In the genomic region with DNA sequence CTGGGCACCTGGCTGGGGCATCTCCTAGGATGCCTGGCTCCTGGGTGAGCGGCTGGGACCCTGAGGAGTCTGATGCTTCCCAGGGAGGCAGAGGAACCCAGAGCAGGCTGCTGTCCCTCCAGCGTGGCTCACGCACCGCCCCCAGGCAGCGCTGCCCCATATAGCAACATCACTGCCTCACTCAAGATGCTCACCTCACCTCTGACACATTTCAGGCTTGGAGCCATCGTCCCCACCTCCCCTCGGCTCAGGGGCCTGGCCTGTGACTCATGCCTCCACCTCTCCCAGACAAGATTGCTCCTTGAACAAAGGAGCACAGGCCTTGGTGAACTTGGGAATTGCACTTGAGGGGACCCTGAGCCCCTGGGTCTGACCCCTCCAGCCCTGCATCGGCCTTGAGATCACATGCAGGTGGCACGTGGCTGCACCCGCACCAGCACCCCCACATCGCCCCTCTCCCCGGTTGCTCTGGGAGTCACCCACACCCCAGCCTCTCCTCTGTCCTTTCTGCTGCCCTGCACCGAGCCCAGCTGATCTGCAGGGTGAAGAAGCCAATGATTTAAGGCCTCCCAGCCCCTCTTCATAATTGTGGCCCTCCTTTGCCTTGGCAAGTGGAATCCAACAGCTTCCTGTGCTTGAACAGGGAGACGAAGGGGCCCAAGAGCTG, we compare ENCODE assay signal across 15 cellular contexts. TPM values are rescaled to one million over a fixed set of nuclear protein-coding genes. Genes with fewer than 3 reads are reported as not detected.
DNase-seq lines count a peak whose midpoint lies in the region; ATAC-seq, FAIRE-seq and TF ChIP-seq lines count a peak whose summit lies in the region.
"Had no signal": no experiment of that assay in that cellular context is flagged by ENCODE, and none has a peak within 500 bp of the region (broad histone marks: within the 10 kb centered on the region; RNA-seq: fewer than 3 reads in every experiment).

No MANE protein-coding gene starts in this region.

- H3K27ac ChIP-seq in heart right ventricle (no peak overlapping the region), duodenal mucosa (ENCODE audit: low read depth, low read length) (peak overlapping the region; percentile 67), lung (ENCODE audit: low read depth in 1 of 2, low read length in 1 of 2) (peak overlapping the region in 1 of 2 donors; percentile 88)

- CTCF ChIA-PET in activated CD8-positive, alpha-beta memory T cell treated with anti-CD3 and anti-CD28 coated beads, Interleukin-2, amount 10 ng/mL, durations not matched to agents 7 days and 5 days (lab: Charles Lee) = no interaction called here

- DNase-seq in Right ventricle myocardium superior (peak; percentile 30), heart right ventricle (no peak), lung (ENCODE audit: low spot score) (peak; percentile 75), urothelium cell line (ENCODE audit: low spot score) (peak; percentile 88), cerebellar nuclear complex (lab: John Stamatoyannopoulos, UW) (no peak), NCI-H748 (lab: John Stamatoyannopoulos, UW; ENCODE audit: unreplicated experiment) (no peak)
- no peak for DNase-seq in activated CD8-positive, alpha-beta memory T cell treated with anti-CD3 and anti-CD28 coated beads, Interleukin-2, amount 10 ng/mL, durations not matched to agents 7 days and 5 days
- DNase-seq: activated CD4-positive, alpha-beta T cell treated with anti-CD3 and anti-CD28 coated beads, Interleukin-2, amount 50 U/mL, for 1 hour; foreskin melanocyte; NCI-H1436; NCI-H510A treated with DMSO at 0.1 percent for 48 hours; nephron progenitor cell had no signal

- H3K27me3 Mint-ChIP-seq in activated CD8-positive, alpha-beta memory T cell treated with anti-CD3 and anti-CD28 coated beads, Interleukin-2, amount 10 ng/mL, durations not matched to agents 7 days and 5 days = peaks cover 40% of the 10 kb centered on the region

- no peak overlapping the region for H3K27ac Mint-ChIP-seq in activated CD8-positive, alpha-beta memory T cell treated with anti-CD3 and anti-CD28 coated beads, Interleukin-2, amount 10 ng/mL, durations not matched to agents 7 days and 5 days
- H3K27ac Mint-ChIP-seq: nephron progenitor cell; T-helper 2 cell treated with Interferon-gamma antibody and Interleukin-4, amounts not matched to agents 5 μg/mL and 100 μg/mL, for 36 hours had no signal

- H3K4me1 ChIP-seq in heart right ventricle (peaks cover 0 to 47% (median 0%) of the 10 kb centered on the region in 9 donors), duodenal mucosa (ENCODE audit: control insufficient read depth in 1 of 2, insufficient read depth in 2 of 2, low read length in 2 of 2) (peaks cover 48 to 51% of the 10 kb centered on the region in 2 donors), lung (ENCODE audit: control insufficient read depth in 2 of 2, insufficient read depth in 2 of 2, low read length in 2 of 2) (peaks cover 0 to 3% of the 10 kb centered on the region in 2 donors)

- WGBS in heart right ventricle, 2 donors = 74 to 84% methylated on average over 14 of the region's 14 CpGs
- WGBS in lung, 2 donors = 68 to 82% methylated on average over 14 of the region's 14 CpGs

- H3K9me3 Mint-ChIP-seq in activated CD8-positive, alpha-beta memory T cell treated with anti-CD3 and anti-CD28 coated beads, Interleukin-2, amount 10 ng/mL, durations not matched to agents 7 days and 5 days (ENCODE audit: low read depth) = peaks cover 9% of the 10 kb centered on the region

- H3K4me3 ChIP-seq in heart right ventricle = no peak overlapping the region
- peak overlapping the region in 1 of 2 donors; percentile 21 for H3K4me3 ChIP-seq in duodenal mucosa (ENCODE audit: low read depth in 1 of 2, low read length in 2 of 2)
- no peak overlapping the region for H3K4me3 ChIP-seq in lung

- no peak overlapping the region for H3K4me3 Mint-ChIP-seq in activated CD8-positive, alpha-beta memory T cell treated with anti-CD3 and anti-CD28 coated beads, Interleukin-2, amount 10 ng/mL, durations not matched to agents 7 days and 5 days
- H3K4me3 Mint-ChIP-seq: nephron progenitor cell; T-helper 2 cell treated with Interferon-gamma antibody and Interleukin-4, amounts not matched to agents 5 μg/mL and 100 μg/mL, for 36 hours had no signal

- FAIRE-seq in urothelium cell line (lab: Jason Lieb, UNC) = peak; percentile 84
- FAIRE-seq: islet of Langerhans had no signal

- TF ChIP-seq CTCF in heart right ventricle (IDR thresholded peaks at IDR 0.05) (no peak), lung (IDR thresholded peaks at IDR 0.05; ENCODE audit: control extremely low read depth, extremely low read depth) (no peak)

- H3K9me3 ChIP-seq in heart right ventricle (peaks cover 0 to 26% (median 9%) of the 10 kb centered on the region in 11 donors), duodenal mucosa (ENCODE audit: control insufficient read depth in 1 of 2, low read length in 2 of 2) (peaks cover 6 to 11% of the 10 kb centered on the region in 2 donors), lung (ENCODE audit: control insufficient read depth in 2 of 2, insufficient read depth in 1 of 2, low read length in 1 of 2) (peaks cover 0 to 11% of the 10 kb centered on the region in 2 donors)

- H3K36me3 ChIP-seq in heart right ventricle (no peaks in the 10 kb centered on the region), duodenal mucosa (ENCODE audit: control insufficient read depth in 1 of 2, insufficient read depth in 2 of 2, low read length in 2 of 2) (no peaks in the 10 kb centered on the region), lung (ENCODE audit: control insufficient read depth in 2 of 2, insufficient read depth in 2 of 2, low read length in 2 of 2) (no peaks in the 10 kb centered on the region)

- peaks cover 0 to 49% (median 9%) of the 10 kb centered on the region in 7 donors for H3K27me3 ChIP-seq in heart right ventricle
- H3K27me3 ChIP-seq in duodenal mucosa (ENCODE audit: control insufficient read depth in 1 of 2, insufficient read depth in 2 of 2, low read length in 2 of 2) = no peaks in the 10 kb centered on the region
- H3K27me3 ChIP-seq in lung (ENCODE audit: control insufficient read depth, insufficient read depth) = no peaks in the 10 kb centered on the region

- intact Hi-C loops in Right ventricle myocardium superior (cut with DNase I) = no loop called here
- intact Hi-C loops in heart right ventricle (cut with DNase I) = no loop called here

- peak overlapping the region in 1 of 2 donors; percentile 43 for H3K9ac ChIP-seq in duodenal mucosa (ENCODE audit: low read depth in 1 of 2, low read length in 2 of 2)

- H3K36me3 Mint-ChIP-seq in activated CD8-positive, alpha-beta memory T cell treated with anti-CD3 and anti-CD28 coated beads, Interleukin-2, amount 10 ng/mL, durations not matched to agents 7 days and 5 days = peaks cover 3% of the 10 kb centered on the region

- peaks cover 17% of the 10 kb centered on the region for H3K4me1 Mint-ChIP-seq in activated CD8-positive, alpha-beta memory T cell treated with anti-CD3 and anti-CD28 coated beads, Interleukin-2, amount 10 ng/mL, durations not matched to agents 7 days and 5 days

- ATAC-seq in Right ventricle myocardium superior (ENCODE audit: poor library complexity) = no peak
- no peak for ATAC-seq in heart right ventricle
- peak; percentile 51 for ATAC-seq in lung (ENCODE audit: insufficient read depth, low FRiP score)
- ATAC-seq in activated CD8-positive, alpha-beta memory T cell treated with anti-CD3 and anti-CD28 coated beads, Interleukin-2, amount 10 ng/mL, durations not matched to agents 7 days and 5 days = no peak

RNA-seq across cellular contexts. Expression of gene CEBPA, which starts 11.2 kb away (rescaled TPM):
- total RNA-seq in Right ventricle myocardium superior (3.4 TPM), heart right ventricle (1 to 10 TPM in 8 of 10 donors, under 1 TPM in 2; 0.71 to 7.7 (median 2.8) TPM), lung (10 to 100 TPM; 51.3 to 71.0 TPM)
- polyA plus RNA-seq in heart right ventricle (1 to 10 TPM; 3.4 to 4.4 TPM), lung (10 to 100 TPM; 20.4 to 93.8 TPM)
- under 1 TPM in 1 of 2 experiments, not detected in 1; 0.23 TPM for total RNA-seq in activated CD8-positive, alpha-beta memory T cell treated with anti-CD3 and anti-CD28 coated beads, Interleukin-2, amount 10 ng/mL, durations not matched to agents 7 days and 5 days

Comparison
In these comparisons a context has a peak if more than half of its experiments do, and no peak if none do; other contexts are left out.
1. DNase-seq: peak in Right ventricle myocardium superior (single experiment), lung (single experiment) and urothelium cell line (single experiment); none in heart right ventricle (0 of 2), activated CD8-positive, alpha-beta memory T cell treated with anti-CD3 and anti-CD28 coated beads, Interleukin-2, amount 10 ng/mL, durations not matched to agents 7 days and 5 days (single experiment), cerebellar nuclear complex (0 of 2) and NCI-H748 (single experiment).
2. RNA of gene CEBPA, which starts 11.2 kb away (total RNA-seq): 51.3 to 71.0 TPM in lung; 0.71 to 7.7 TPM in heart right ventricle, 3.4 TPM in Right ventricle myocardium superior (single experiment) and 0.23 TPM in activated CD8-positive, alpha-beta memory T cell treated with anti-CD3 and anti-CD28 coated beads, Interleukin-2, amount 10 ng/mL, durations not matched to agents 7 days and 5 days; every median in the first group is over 4 times any median in the second.